In genomic region chr9:119788876-119789275, GRCh38 we compare ENCODE assay signal across 16 cellular contexts.
DNase-seq lines count a peak whose midpoint lies in the region; ATAC-seq and TF ChIP-seq lines count a peak whose summit lies in the region.
"Had no signal": no experiment of that assay in that cellular context is flagged by ENCODE, and none has a peak within 500 bp of the region (broad histone marks: within the 10 kb centered on the region; RNA-seq: fewer than 3 reads in every experiment).

No MANE protein-coding gene starts in this region.

- H3K27me3 ChIP-seq in kidney epithelial cell (ENCODE audit: control insufficient read depth, insufficient read depth, low read length), result no peaks in the 10 kb centered on the region
- H3K27me3 ChIP-seq: BLaER1 had no signal

- H3K27ac Mint-ChIP-seq in nephron, result peak overlapping the region; percentile 5 to 65 (median 15)
- H3K27ac Mint-ChIP-seq: CD8-positive, alpha-beta memory T cell; H9 had no signal

- no peak for ATAC-seq in left cardiac atrium
- ATAC-seq: A549, GM12878, HepG2 had no signal

- TF ChIP-seq CTCF in kidney epithelial cell (IDR thresholded peaks at IDR 0.05; ENCODE audit: insufficient read depth, low read length, poor library complexity, severe bottlenecking), result no peak
- TF ChIP-seq CTCF in nephron (IDR thresholded peaks at IDR 0.05; ENCODE audit: unreplicated experiment in 3 of 3), result no peak

- no peaks in the 10 kb centered on the region for H3K9me3 Mint-ChIP-seq in nephron
- H3K9me3 Mint-ChIP-seq: H9 had no signal

- H3K36me3 Mint-ChIP-seq in nephron (ENCODE audit: low read depth), result no peaks in the 10 kb centered on the region
- H3K36me3 Mint-ChIP-seq: CD8-positive, alpha-beta memory T cell had no signal

- no peak overlapping the region for H3K4me3 ChIP-seq in kidney epithelial cell (ENCODE audit: low read depth, low read length)
- H3K4me3 ChIP-seq: A549, BLaER1, GM12878 had no signal

- H3K27me3 Mint-ChIP-seq in nephron (ENCODE audit: low read depth), result peaks cover 3% of the 10 kb centered on the region
- H3K27me3 Mint-ChIP-seq: CD8-positive, alpha-beta memory T cell had no signal

- intact Hi-C loops in left cardiac atrium (cut with DNase I), result no loop called here

- no peaks in the 10 kb centered on the region for H3K36me3 ChIP-seq in kidney epithelial cell (ENCODE audit: control insufficient read depth, insufficient read depth, low read length)
- H3K36me3 ChIP-seq: BLaER1 had no signal

- DNase-seq in NCI-H2171 treated with DMSO at 0.1 percent for 48 hours (lab: John Stamatoyannopoulos, UW), result peak; percentile 80
- DNase-seq in kidney epithelial cell (ENCODE audit: low read depth), result peak; percentile 34
- DNase-seq in stimulated activated CD4-positive, alpha-beta T cell treated with anti-CD3 and anti-CD28 coated beads, Interleukin-2, amount 100 ng/mL, for 48 hours, result no peak
- DNase-seq in left cardiac atrium, result no peak
- DNase-seq in DMS53 (lab: John Stamatoyannopoulos, UW), result no peak
- DNase-seq: AML-193; Caco-2; CD8-positive, alpha-beta memory T cell; DMS79; GOT3; H9 had no signal

- H3K4me3 Mint-ChIP-seq in nephron, result no peak overlapping the region
- H3K4me3 Mint-ChIP-seq: CD8-positive, alpha-beta memory T cell; H9 had no signal

- H3K4me1 Mint-ChIP-seq in nephron, result peaks cover 4% of the 10 kb centered on the region
- H3K4me1 Mint-ChIP-seq: CD8-positive, alpha-beta memory T cell had no signal

Comparison
In these comparisons a context has a peak if more than half of its experiments do, and no peak if none do; other contexts are left out.
1. DNase-seq: peak in NCI-H2171 treated with DMSO at 0.1 percent for 48 hours (single experiment) and kidney epithelial cell (single experiment); none in stimulated activated CD4-positive, alpha-beta T cell treated with anti-CD3 and anti-CD28 coated beads, Interleukin-2, amount 100 ng/mL, for 48 hours (0 of 2), left cardiac atrium (single experiment) and DMS53 (single experiment).